Comparison of ENCODE assay signal across 11 cellular contexts in genomic region chr10:80471009-80471408, GRCh38. TPM values are rescaled to one million over a fixed set of nuclear protein-coding genes. Genes with fewer than 3 reads are reported as not detected.
A peak's percentile ranks its signal among the peaks of the same experiment; 100 is the strongest.
DNase-seq lines count a peak whose midpoint lies in the region; ATAC-seq, FAIRE-seq and TF ChIP-seq lines count a peak whose summit lies in the region.
"Had no signal": no experiment of that assay in that cellular context is flagged by ENCODE, and none has a peak within 500 bp of the region (broad histone marks: within the 10 kb centered on the region; RNA-seq: fewer than 3 reads in every experiment).

No MANE protein-coding gene starts in this region.

- H3K36me3 Mint-ChIP-seq in activated T-helper 1 cell treated with anti-CD3 and anti-CD28 coated beads, Interleukin-12 subunit alpha, Interleukin-12 subunit beta, Interleukin-2, Interleukin-4 antibody, amounts not matched to agents 30 ng/mL and 10 ng/mL and 1 ng/mL, durations not matched to agents 14 hours and 24 hours and 36 hours (ENCODE audit: low read depth): peaks cover 41% of the 10 kb centered on the region

- peak overlapping the region; percentile 48 for H3K4me3 Mint-ChIP-seq in activated T-helper 1 cell treated with anti-CD3 and anti-CD28 coated beads, Interleukin-12 subunit alpha, Interleukin-12 subunit beta, Interleukin-2, Interleukin-4 antibody, amounts not matched to agents 30 ng/mL and 10 ng/mL and 1 ng/mL, durations not matched to agents 14 hours and 24 hours and 36 hours

- peak overlapping the region; percentile 75 for H3K9ac ChIP-seq in keratinocyte (ENCODE audit: control insufficient read depth, extremely low read depth, insufficient read depth, low read length)

- peaks cover 71% of the 10 kb centered on the region for H3K79me2 ChIP-seq in keratinocyte (ENCODE audit: control insufficient read depth, insufficient read depth, low read length)

- H3K27ac ChIP-seq in keratinocyte (ENCODE audit: control insufficient read depth, insufficient read depth, low read length): peak overlapping the region; percentile 98
- peak overlapping the region; percentile 89 for H3K27ac ChIP-seq in thymus (ENCODE audit: low read depth)

- intact Hi-C loops in activated T-helper 1 cell treated with anti-CD3 and anti-CD28 coated beads, Interleukin-12 subunit alpha, Interleukin-12 subunit beta, Interleukin-2, Interleukin-4 antibody, amounts not matched to agents 30 ng/mL and 10 ng/mL and 1 ng/mL, durations not matched to agents 14 hours and 24 hours and 36 hours (cut with micrococcal nuclease): loop anchor here (1.0 to 5.0 kb wide), 3 partner anchors 8 to 1139 kb away; no protein-coding TSS in a partner anchor

- dilution Hi-C loops in keratinocyte (cut with MboI; ENCODE audit: extremely low pct_ligation_motif_present, low sequenced_read_pairs): no loop called here

- ATAC-seq in SK-N-SH treated with all-trans-retinoic acid at 6 μM for 48 hours: no peak

- H3K4me1 ChIP-seq in keratinocyte (ENCODE audit: control insufficient read depth, extremely low read depth, insufficient read depth, low read length) (peaks cover 89% of the 10 kb centered on the region), thymus (ENCODE audit: control insufficient read depth, insufficient read depth, low read length) (peaks cover 72% of the 10 kb centered on the region)

- peak overlapping the region in 1 of 3 experiments; percentile 26 for H3K4me3 ChIP-seq in keratinocyte (ENCODE audit: control insufficient read depth in 2 of 3, extremely low read depth in 1 of 3, insufficient read depth in 2 of 3, low read depth in 1 of 3, low read length in 3 of 3)
- peak overlapping the region; percentile 33 for H3K4me3 ChIP-seq in thymus (ENCODE audit: low read length)
- H3K4me3 ChIP-seq: pancreas had no signal

- 85% methylated on average over 3 of the region's 3 CpGs for WGBS in thymus

- H3K9me3 Mint-ChIP-seq in activated T-helper 1 cell treated with anti-CD3 and anti-CD28 coated beads, Interleukin-12 subunit alpha, Interleukin-12 subunit beta, Interleukin-2, Interleukin-4 antibody, amounts not matched to agents 30 ng/mL and 10 ng/mL and 1 ng/mL, durations not matched to agents 14 hours and 24 hours and 36 hours: no peaks in the 10 kb centered on the region

- FAIRE-seq in keratinocyte (lab: Jason Lieb, UNC): peak; percentile 97
- FAIRE-seq: pancreas had no signal

- H3K9me1 ChIP-seq in keratinocyte (ENCODE audit: control insufficient read depth, extremely low read depth, insufficient read depth, low read length): no peaks in the 10 kb centered on the region

- H4K20me1 ChIP-seq in keratinocyte (ENCODE audit: control insufficient read depth, extremely low read depth, insufficient read depth, low read length): no peaks in the 10 kb centered on the region

- peaks cover 89% of the 10 kb centered on the region for H3K4me1 Mint-ChIP-seq in activated T-helper 1 cell treated with anti-CD3 and anti-CD28 coated beads, Interleukin-12 subunit alpha, Interleukin-12 subunit beta, Interleukin-2, Interleukin-4 antibody, amounts not matched to agents 30 ng/mL and 10 ng/mL and 1 ng/mL, durations not matched to agents 14 hours and 24 hours and 36 hours (ENCODE audit: low read depth)

- H3K27me3 Mint-ChIP-seq in activated T-helper 1 cell treated with anti-CD3 and anti-CD28 coated beads, Interleukin-12 subunit alpha, Interleukin-12 subunit beta, Interleukin-2, Interleukin-4 antibody, amounts not matched to agents 30 ng/mL and 10 ng/mL and 1 ng/mL, durations not matched to agents 14 hours and 24 hours and 36 hours (ENCODE audit: insufficient read depth): no peaks in the 10 kb centered on the region

- peak overlapping the region; percentile 97 for H3K27ac Mint-ChIP-seq in activated T-helper 1 cell treated with anti-CD3 and anti-CD28 coated beads, Interleukin-12 subunit alpha, Interleukin-12 subunit beta, Interleukin-2, Interleukin-4 antibody, amounts not matched to agents 30 ng/mL and 10 ng/mL and 1 ng/mL, durations not matched to agents 14 hours and 24 hours and 36 hours

- peak; percentile 51 for DNase-seq in activated naive CD4-positive, alpha-beta T cell treated with Interleukin-2 at 50 U/mL for 16 hours
- no peak for DNase-seq in activated naive CD4-positive, alpha-beta T cell (lab: John Stamatoyannopoulos, UW)
- no peak for DNase-seq in activated T-helper 1 cell treated with anti-CD3 and anti-CD28 coated beads, Interleukin-12 subunit alpha, Interleukin-12 subunit beta, Interleukin-2, Interleukin-4 antibody, amounts not matched to agents 30 ng/mL and 10 ng/mL and 1 ng/mL, durations not matched to agents 14 hours and 24 hours and 36 hours (ENCODE audit: low spot score)
- DNase-seq in keratinocyte (ENCODE audit: low read depth, low spot score) (peak; percentile 92), HT-29 (ENCODE audit: low spot score) (no peak), OCI-M2 (lab: John Stamatoyannopoulos, UW; ENCODE audit: unreplicated experiment) (no peak)
- DNase-seq: HCEC 1CT, NCI-H524 treated with DMSO at 0.1 percent for 48 hours had no signal

- H3K4me2 ChIP-seq in keratinocyte (ENCODE audit: control insufficient read depth, extremely low read depth, insufficient read depth, low read depth, low read length): peak overlapping the region; percentile 76

- H3K9me3 ChIP-seq in keratinocyte (ENCODE audit: control insufficient read depth, low read depth, low read length) (no peaks in the 10 kb centered on the region), thymus (ENCODE audit: control insufficient read depth) (no peaks in the 10 kb centered on the region)
- H3K9me3 ChIP-seq: pancreas had no signal

- H3K36me3 ChIP-seq in keratinocyte (ENCODE audit: control insufficient read depth in 2 of 2, extremely low read depth in 1 of 2, insufficient read depth in 2 of 2, low read length in 2 of 2) (peaks cover 20 to 29% of the 10 kb centered on the region in 2 experiments), thymus (ENCODE audit: control insufficient read depth, insufficient read depth) (peaks cover 3% of the 10 kb centered on the region)
- H3K36me3 ChIP-seq: pancreas had no signal

- H3K27me3 ChIP-seq in keratinocyte (ENCODE audit: control insufficient read depth, extremely low read depth, insufficient read depth, low read length): no peaks in the 10 kb centered on the region
- no peaks in the 10 kb centered on the region for H3K27me3 ChIP-seq in thymus (ENCODE audit: control insufficient read depth, insufficient read depth)
- H3K27me3 ChIP-seq: pancreas had no signal

- no peak overlapping the region for H2AFZ ChIP-seq in keratinocyte (ENCODE audit: control insufficient read depth, low read length)

- no peak for TF ChIP-seq CTCF in keratinocyte (optimal IDR thresholded peaks at IDR 0.05 in 1 of 3, IDR thresholded peaks at IDR 0.05 in 1 of 3, conservative IDR thresholded peaks at IDR 0.05 in 1 of 3; ENCODE audit: extremely low read depth in 1 of 3, insufficient read depth in 2 of 3, low read length in 3 of 3)

TF ChIP-seq in SK-N-SH treated with all-trans-retinoic acid at 6 μM for 48 hours, 23 proteins besides CTCF, POLR2A, EP300 and RAD21:
- TF ChIP-seq ESRRG (CRISPR knock-in tag; IDR thresholded peaks at IDR 0.05) (no peak), TSHZ2 (CRISPR knock-in tag; IDR thresholded peaks at IDR 0.05) (no peak), TOX (CRISPR knock-in tag; IDR thresholded peaks at IDR 0.05; ENCODE audit: borderline replicate concordance) (no peak), RARB (CRISPR knock-in tag; IDR thresholded peaks at IDR 0.05) (no peak), SNAI2 (CRISPR knock-in tag; IDR thresholded peaks at IDR 0.05) (no peak), ZNF565 (CRISPR knock-in tag; conservative IDR thresholded peaks at IDR 0.05; ENCODE audit: low read depth) (no peak)

RNA-seq across cellular contexts. Expression of gene TSPAN14, which starts 16.9 kb away (rescaled TPM):
- total RNA-seq in activated T-helper 1 cell treated with anti-CD3 and anti-CD28 coated beads, Interleukin-12 subunit alpha, Interleukin-12 subunit beta, Interleukin-2, Interleukin-4 antibody, amounts not matched to agents 30 ng/mL and 10 ng/mL and 1 ng/mL, durations not matched to agents 14 hours and 24 hours and 36 hours: 75.4 and 81.9 TPM in 2 replicates
- 71.1 to 191 TPM (median 87.0 TPM) in 3 replicates for polyA plus RNA-seq in keratinocyte
- 24.8 TPM for polyA plus RNA-seq in keratinocyte (2011; ENCODE audit: low read depth)
- 64.9 and 73.6 TPM in 2 replicates for polyA plus RNA-seq in keratinocyte (2011; cell fraction: cytosol; rRNA removed)
- polyA plus RNA-seq in keratinocyte (2011; cell fraction: nucleus; rRNA removed): 286 and 296 TPM in 2 replicates
- 89.0 and 143 TPM in 2 replicates for polyA plus RNA-seq in keratinocyte (2012; ENCODE audit: low replicate concordance)
- 94.5 to 356 TPM (median 124 TPM) in 3 replicates for polyA minus RNA-seq in keratinocyte
- polyA minus RNA-seq in keratinocyte (2011; cell fraction: cytosol; rRNA and poly(A)+ RNA removed): 73.1 TPM
- polyA minus RNA-seq in keratinocyte (2011; cell fraction: nucleus; rRNA and poly(A)+ RNA removed): 118 and 190 TPM in 2 replicates
- polyA plus RNA-seq in thymus: 60.0 TPM
- 58.3 and 65.1 TPM in 2 replicates for total RNA-seq in HT-29 (2014; rRNA removed; shearing (Covaris generic))

Comparison
In these comparisons a context has a peak if more than half of its experiments do, and no peak if none do; other contexts are left out.
1. DNase-seq: peak in activated naive CD4-positive, alpha-beta T cell treated with Interleukin-2 at 50 U/mL for 16 hours (single experiment) and keratinocyte (single experiment); none in activated naive CD4-positive, alpha-beta T cell (0 of 4), activated T-helper 1 cell treated with anti-CD3 and anti-CD28 coated beads, Interleukin-12 subunit alpha, Interleukin-12 subunit beta, Interleukin-2, Interleukin-4 antibody, amounts not matched to agents 30 ng/mL and 10 ng/mL and 1 ng/mL, durations not matched to agents 14 hours and 24 hours and 36 hours (single experiment), HT-29 (single experiment) and OCI-M2 (single experiment).